Comparison of ENCODE assay signal across 5 cellular contexts in the genomic region with DNA sequence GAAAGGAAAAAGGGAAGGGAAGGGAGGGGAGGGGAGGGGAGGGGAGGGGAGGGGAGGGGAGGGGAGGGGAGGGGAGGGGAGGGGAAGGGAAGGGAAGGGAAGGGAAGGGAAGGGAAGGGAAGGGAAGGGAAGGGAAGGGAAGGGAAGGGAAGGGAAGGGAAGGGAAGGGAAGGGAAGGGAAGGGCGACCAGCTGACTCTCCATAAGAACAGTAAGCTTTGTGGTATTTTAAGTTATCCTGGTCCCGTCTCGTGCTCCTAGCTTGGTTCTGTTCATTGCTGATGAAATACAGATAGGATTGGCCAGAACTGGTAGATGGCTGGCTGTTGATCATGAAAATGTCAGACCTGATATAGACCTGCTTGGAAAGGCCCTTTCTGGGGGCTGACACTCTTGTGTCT. TPM values are rescaled to one million over a fixed set of nuclear protein-coding genes. Genes with fewer than 3 reads are reported as not detected.
"Had no signal": no experiment of that assay in that cellular context is flagged by ENCODE, and none has a peak within 500 bp of the region (broad histone marks: within the 10 kb centered on the region; RNA-seq: fewer than 3 reads in every experiment).

No MANE protein-coding gene starts in this region.

RNA-seq across cellular contexts. Expression of gene SSX1, which starts 25.5 kb away (rescaled TPM):
- total RNA-seq: GM23248, GM23338, H1, H9, HFFc6 had no signal
- polyA plus RNA-seq: GM23248, GM23338 had no signal
